In the genomic region with DNA sequence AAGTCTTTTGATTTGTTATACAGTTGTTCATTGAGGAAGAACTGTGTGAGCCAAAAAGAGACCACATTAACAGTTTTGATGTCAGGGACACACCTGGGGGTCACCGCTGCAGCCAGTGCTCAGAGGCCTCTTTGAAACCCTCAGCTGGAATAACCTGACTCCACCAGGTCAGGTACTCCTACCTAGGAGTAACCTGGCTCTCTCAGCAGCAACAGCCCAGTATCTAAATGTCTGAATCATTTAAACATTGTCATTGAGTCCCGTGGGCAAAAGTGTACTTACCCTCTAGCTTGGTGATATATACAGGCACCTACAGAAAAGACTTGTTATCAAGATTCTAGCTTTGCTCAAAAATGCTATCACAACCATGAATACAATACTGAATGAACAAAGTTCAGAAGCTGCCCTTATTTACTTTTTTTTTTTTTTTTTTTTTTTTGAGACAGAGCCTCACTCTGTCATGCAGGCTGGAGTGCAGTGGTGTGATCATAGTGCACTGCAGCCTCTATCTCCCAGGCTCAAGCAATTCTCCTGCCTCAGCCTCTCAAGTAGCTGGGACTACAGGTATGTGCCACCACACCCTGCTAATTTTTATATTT, we compare ENCODE assay signal across 19 cellular contexts.
"Had no signal": no experiment of that assay in that cellular context is flagged by ENCODE, and none has a peak within 500 bp of the region (broad histone marks: within the 10 kb centered on the region; RNA-seq: fewer than 3 reads in every experiment).

No MANE protein-coding gene starts in this region.

- ATAC-seq: PC-3 had no signal

- H3K27me3 ChIP-seq: brain microvascular endothelial cell had no signal

- DNase-seq: activated B cell treated with CpG ODN at 0.5 μM for 24 hours; activated CD4-positive, alpha-beta memory T cell treated with anti-CD3 and anti-CD28 coated beads for 36 hours; activated CD4-positive, alpha-beta T cell treated with anti-CD3 and anti-CD28 coated beads for 1 hour; activated CD4-positive, alpha-beta T cell treated with anti-CD3 and anti-CD28 coated beads, Interleukin-2, amount 10 ng/mL, durations not matched to agents 24 days and 14 days; activated CD8-positive, alpha-beta memory T cell treated with anti-CD3 and anti-CD28 coated beads for 24 hours; activated gamma-delta T cell treated with Interleukin-2 at 50 U/mL for 16 hours; activated naive CD4-positive, alpha-beta T cell treated with anti-CD3 and anti-CD28 coated beads, Interleukin-2, amount 10 ng/mL, durations not matched to agents 7 days and 5 days; activated naive CD8-positive, alpha-beta T cell treated with anti-CD3 and anti-CD28 coated beads for 36 hours; activated T-cell treated with anti-CD3 and anti-CD28 coated beads, Interleukin-2, amount 50 U/mL, for 48 hours; brain microvascular endothelial cell; Kasumi-1; NCI-H1105 treated with DMSO at 0.1 percent for 48 hours; NCI-H1436 treated with DMSO at 0.1 percent for 48 hours; NCI-H187; NCI-H2081; NCI-H446; NCI-H524; PC-3; SHP77 treated with DMSO at 0.1 percent for 48 hours had no signal

- H3K27ac ChIP-seq: brain microvascular endothelial cell had no signal

- H3K36me3 ChIP-seq: brain microvascular endothelial cell had no signal
